In the genomic region with DNA sequence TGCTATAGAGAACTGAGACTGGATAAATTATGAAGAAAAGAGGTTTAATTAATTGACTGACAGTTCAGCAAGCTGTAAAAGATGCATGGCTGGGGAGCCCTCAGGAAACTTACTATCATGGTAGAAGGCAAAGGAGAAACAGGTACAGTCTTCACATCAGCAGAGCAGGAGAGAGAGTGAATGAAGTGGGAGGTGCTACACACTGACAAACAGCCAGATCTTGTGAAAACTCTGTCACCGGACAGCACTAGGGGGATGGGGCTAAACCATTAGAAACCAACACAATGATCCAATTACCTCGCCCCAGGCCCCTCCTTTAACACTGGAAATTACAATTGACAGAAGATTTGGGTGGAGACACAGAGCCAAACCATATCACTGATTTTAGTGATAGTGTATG, we compare ENCODE assay signal across 30 cellular contexts.
"Had no signal": no experiment of that assay in that cellular context is flagged by ENCODE, and none has a peak within 500 bp of the region (broad histone marks: within the 10 kb centered on the region; RNA-seq: fewer than 3 reads in every experiment).

No MANE protein-coding gene starts in this region.

- H3K4me2 ChIP-seq: SK-N-SH had no signal

- H3K4me3 ChIP-seq: ascending aorta, body of pancreas, Peyer's patch, SJCRH30 had no signal

- H3K36me3 Mint-ChIP-seq: activated CD8-positive, alpha-beta memory T cell treated with anti-CD3 and anti-CD28 coated beads, Interleukin-2, amount 10 ng/mL, durations not matched to agents 7 days and 5 days; activated naive CD4-positive, alpha-beta T cell treated with anti-CD3 and anti-CD28 coated beads, Interleukin-2, amount 50 U/mL, for 72 hours had no signal

- H3K4me3 Mint-ChIP-seq: activated CD8-positive, alpha-beta memory T cell treated with anti-CD3 and anti-CD28 coated beads, Interleukin-2, amount 10 ng/mL, durations not matched to agents 7 days and 5 days; activated CD8-positive, alpha-beta T cell treated with anti-CD3 and anti-CD28 coated beads, Interleukin-2, amount 10 ng/mL, durations not matched to agents 7 days and 5 days; activated naive CD8-positive, alpha-beta T cell treated with anti-CD3 and anti-CD28 coated beads, Interleukin-2, amount 50 U/mL, for 24 hours; activated T-cell treated with anti-CD3 and anti-CD28 coated beads, Interleukin-2, amount 50 U/mL, for 24 hours; central memory CD8-positive, alpha-beta T cell; T-helper 2 cell treated with Interferon-gamma antibody and Interleukin-4, amounts not matched to agents 5 μg/mL and 100 μg/mL, for 36 hours had no signal

- H3K27ac ChIP-seq: ascending aorta, body of pancreas, Peyer's patch, RWPE1, SJCRH30 had no signal

- H3K36me3 ChIP-seq: ascending aorta, Peyer's patch, SJCRH30 had no signal

- H3K27ac Mint-ChIP-seq: activated CD8-positive, alpha-beta memory T cell treated with anti-CD3 and anti-CD28 coated beads, Interleukin-2, amount 10 ng/mL, durations not matched to agents 7 days and 5 days; activated CD8-positive, alpha-beta T cell treated with anti-CD3 and anti-CD28 coated beads, Interleukin-2, amount 10 ng/mL, durations not matched to agents 7 days and 5 days; activated naive CD4-positive, alpha-beta T cell treated with anti-CD3 and anti-CD28 coated beads, Interleukin-2, amount 50 U/mL, for 72 hours; activated naive CD8-positive, alpha-beta T cell treated with anti-CD3 and anti-CD28 coated beads, Interleukin-2, amount 50 U/mL, for 24 hours; activated T-cell treated with anti-CD3 and anti-CD28 coated beads, Interleukin-2, amount 50 U/mL, for 24 hours; T-helper 2 cell treated with Interferon-gamma antibody and Interleukin-4, amounts not matched to agents 5 μg/mL and 100 μg/mL, for 36 hours had no signal

- H3K9me3 ChIP-seq: ascending aorta, body of pancreas, Peyer's patch, SJCRH30, SK-N-SH had no signal

- H3K9me3 Mint-ChIP-seq: activated naive CD8-positive, alpha-beta T cell treated with anti-CD3 and anti-CD28 coated beads, Interleukin-2, amount 50 U/mL, for 24 hours; activated T-cell treated with anti-CD3 and anti-CD28 coated beads, Interleukin-2, amount 50 U/mL, for 24 hours; central memory CD8-positive, alpha-beta T cell; T-helper 2 cell treated with Interferon-gamma antibody and Interleukin-4, amounts not matched to agents 5 μg/mL and 100 μg/mL, for 36 hours had no signal

- H3K4me1 ChIP-seq: ascending aorta, body of pancreas, Peyer's patch, SJCRH30 had no signal

- H3K4me1 Mint-ChIP-seq: activated CD8-positive, alpha-beta memory T cell treated with anti-CD3 and anti-CD28 coated beads, Interleukin-2, amount 10 ng/mL, durations not matched to agents 7 days and 5 days; activated naive CD8-positive, alpha-beta T cell treated with anti-CD3 and anti-CD28 coated beads, Interleukin-2, amount 50 U/mL, for 24 hours; central memory CD8-positive, alpha-beta T cell had no signal

- H3K27me3 ChIP-seq: ascending aorta, body of pancreas, Peyer's patch, SJCRH30 had no signal

- H3K9ac ChIP-seq: SK-N-SH had no signal

- DNase-seq: activated CD4-positive, alpha-beta T cell treated with anti-CD3 and anti-CD28 coated beads for 48 hours; activated CD4-positive, alpha-beta T cell treated with anti-CD3 and anti-CD28 coated beads, Interleukin-2, amount 50 U/mL, for 4 hours; activated CD4-positive, CD25-positive, alpha-beta regulatory T cell treated with anti-CD3 and anti-CD28 coated beads, Interleukin-2, amount 50 U/mL, for 72 hours; activated CD8-positive, alpha-beta memory T cell treated with anti-CD3 and anti-CD28 coated beads, Interleukin-2, amount 10 ng/mL, durations not matched to agents 7 days and 5 days; activated CD8-positive, alpha-beta T cell treated with anti-CD3 and anti-CD28 coated beads, Interleukin-2, amount 10 ng/mL, durations not matched to agents 7 days and 5 days; activated effector memory CD4-positive, alpha-beta T cell treated with anti-CD3 and anti-CD28 coated beads, Interleukin-2, amount 50 U/mL, for 16 hours; activated naive CD4-positive, alpha-beta T cell treated with Interleukin-2 at 50 U/mL for 16 hours; activated naive CD8-positive, alpha-beta T cell treated with anti-CD3 and anti-CD28 coated beads, Interleukin-2, amount 50 U/mL, for 24 hours; activated T-cell treated with anti-CD3 and anti-CD28 coated beads, Interleukin-2, amount 50 U/mL, for 24 hours; amniotic stem cell; body of pancreas; Kasumi-1; KBM-7; NCI-H1048; NCI-H1417; NCI-H1930; NCI-H2171; NCI-H2227 treated with DMSO at 0.1 percent for 48 hours; NCI-H526; NCI-H774; Peyer's patch; Right ventricle myocardium superior; SJCRH30; SK-N-SH; SW 1271 had no signal

- H3K27me3 Mint-ChIP-seq: activated CD8-positive, alpha-beta memory T cell treated with anti-CD3 and anti-CD28 coated beads, Interleukin-2, amount 10 ng/mL, durations not matched to agents 7 days and 5 days; activated naive CD8-positive, alpha-beta T cell treated with anti-CD3 and anti-CD28 coated beads, Interleukin-2, amount 50 U/mL, for 24 hours; activated T-cell treated with anti-CD3 and anti-CD28 coated beads, Interleukin-2, amount 50 U/mL, for 24 hours; central memory CD8-positive, alpha-beta T cell had no signal
